ENCODE assay signal across 1 cellular context in genomic region chr10:26804418-26805393, GRCh38.
A peak's percentile ranks its signal among the peaks of the same experiment; 100 is the strongest.
TF ChIP-seq lines count a peak whose summit lies in the region.

No MANE protein-coding gene starts in this region.

TF ChIP-seq in HEK293, 187 proteins besides CTCF, POLR2A, EP300 and RAD21:
- peak; percentile 40; the same call in 1 of the 2 replicates for TF ChIP-seq PRDM6 (tag by site-specific recombination; IDR thresholded peaks at IDR 0.05)
- TF ChIP-seq ZNF148 (tag by site-specific recombination; IDR thresholded peaks at IDR 0.05; ENCODE audit: borderline replicate concordance), result no peak
